ENCODE assay signal across 11 cellular contexts in genomic region chr17:59669411-59669810, GRCh38. TPM values are rescaled to one million over a fixed set of nuclear protein-coding genes. Genes with fewer than 3 reads are reported as not detected.
A peak's percentile ranks its signal among the peaks of the same experiment; 100 is the strongest.
DNase-seq lines count a peak whose midpoint lies in the region; ATAC-seq, FAIRE-seq and TF ChIP-seq lines count a peak whose summit lies in the region.
"Had no signal": no experiment of that assay in that cellular context is flagged by ENCODE, and none has a peak within 500 bp of the region (broad histone marks: within the 10 kb centered on the region; RNA-seq: fewer than 3 reads in every experiment).

No MANE protein-coding gene starts in this region.

- H3K9ac ChIP-seq in HepG2 (ENCODE audit: insufficient read depth, low read depth, low read length), result no peak overlapping the region
- no peak overlapping the region for H3K9ac ChIP-seq in kidney (ENCODE audit: low read length in 2 of 2)

- H3K27me3 ChIP-seq in HepG2 (ENCODE audit: control insufficient read depth in 1 of 2, insufficient read depth in 2 of 2, low read length in 2 of 2), result no peaks in the 10 kb centered on the region
- no peaks in the 10 kb centered on the region for H3K27me3 ChIP-seq in right lobe of liver
- H3K27me3 ChIP-seq in SJSA1 (replicated peaks), result no peaks in the 10 kb centered on the region
- no peaks in the 10 kb centered on the region for H3K27me3 ChIP-seq in upper lobe of right lung
- no peaks in the 10 kb centered on the region for H3K27me3 ChIP-seq in MG63

- ATAC-seq in HepG2 (peak; percentile 25; the same call in 1 of the 3 replicates), right lobe of liver (no peak), upper lobe of right lung (no peak)

- no peak overlapping the region for H3K4me2 ChIP-seq in HepG2 (ENCODE audit: low read depth, low read length)

- no peak overlapping the region for H3K4me3 ChIP-seq in HepG2 (replicated peaks in 1 of 3; ENCODE audit: insufficient read depth in 1 of 3, low read depth in 2 of 3, low read length in 3 of 3)
- H3K4me3 ChIP-seq in right lobe of liver, result no peak overlapping the region
- H3K4me3 ChIP-seq in SJSA1, result no peak overlapping the region
- H3K4me3 ChIP-seq in kidney (ENCODE audit: low read length in 2 of 2), result peak overlapping the region in 1 of 2 donors; percentile 16
- no peak overlapping the region for H3K4me3 ChIP-seq in upper lobe of right lung
- no peak overlapping the region for H3K4me3 ChIP-seq in MG63

- POLR2A ChIA-PET in HepG2 (lab: Yijun Ruan, JAX), result no interaction called here

- peaks cover 2% of the 10 kb centered on the region for H3K79me2 ChIP-seq in HepG2 (ENCODE audit: insufficient read depth, low read length)

- TF ChIP-seq CTCF in HepG2 (CRISPR knock-in tag; IDR thresholded peaks at IDR 0.05), result no peak
- no peak for TF ChIP-seq CTCF in right lobe of liver (IDR thresholded peaks at IDR 0.05)
- no peak for TF ChIP-seq CTCF in kidney (IDR thresholded peaks at IDR 0.05; ENCODE audit: borderline replicate concordance, extremely low read depth, insufficient read depth)
- TF ChIP-seq CTCF in upper lobe of right lung (IDR thresholded peaks at IDR 0.05), result no peak

- TF ChIP-seq POLR2A in HepG2 (IDR thresholded peaks at IDR 0.05; ENCODE audit: insufficient read depth in 1 of 2, low read depth in 2 of 2, low read length in 2 of 2), result no peak
- TF ChIP-seq POLR2A in right lobe of liver (IDR thresholded peaks at IDR 0.05), result no peak

- CTCF ChIA-PET in HepG2 (lab: Yijun Ruan, JAX; ENCODE audit: low intra/inter-chr PET ratio, low total read pairs), result no interaction called here

- FAIRE-seq in HepG2 (lab: Jason Lieb, UNC), result no peak
- FAIRE-seq in kidney (lab: Jason Lieb, UNC), result peak; percentile 92

- no peak overlapping the region for H3K27ac ChIP-seq in HepG2 (ENCODE audit: extremely low read length, insufficient read depth, low read length)
- no peak overlapping the region for H3K27ac ChIP-seq in right lobe of liver
- H3K27ac ChIP-seq in SJSA1, result peak overlapping the region; percentile 87
- peak overlapping the region; percentile 20 to 85 for H3K27ac ChIP-seq in kidney (ENCODE audit: low read depth in 2 of 2, low read length in 2 of 2)
- peak overlapping the region; percentile 26 for H3K27ac ChIP-seq in upper lobe of right lung

- intact Hi-C loops in HepG2 (cut with micrococcal nuclease; ENCODE audit: unreplicated experiment) (no loop called here), right lobe of liver (cut with DNase I) (no loop called here), kidney (cut with DNase I) (no loop called here), upper lobe of right lung (cut with DNase I) (no loop called here)

- no peak for DNase-seq in HepG2 (ENCODE audit: low spot score)
- DNase-seq in right lobe of liver, result no peak
- no peak for DNase-seq in SJSA1 (ENCODE audit: low read depth in 1 of 2, low spot score in 2 of 2)
- no peak for DNase-seq in kidney
- DNase-seq in upper lobe of right lung, result no peak
- no peak for DNase-seq in MG63
- no peak for DNase-seq in mucosa of gallbladder (ENCODE audit: low spot score)
- no peak for DNase-seq in epidermal melanocyte (ENCODE audit: insufficient read length, low spot score)
- DNase-seq: activated CD4-positive, alpha-beta T cell treated with anti-CD3 and anti-CD28 coated beads, Interleukin-2, amount 50 U/mL, for 48 hours; NCI-H2227 treated with DMSO at 0.1 percent for 48 hours; stimulated activated CD8-positive, alpha-beta memory T cell treated with anti-CD3 and anti-CD28 coated beads, Interleukin-4, amount 100 ng/mL, for 48 hours had no signal

- H2AFZ ChIP-seq in HepG2 (ENCODE audit: low read length), result no peak overlapping the region

- peaks cover 32 to 88% of the 10 kb centered on the region in 2 experiments for H3K36me3 ChIP-seq in HepG2 (replicated peaks in 1 of 2; ENCODE audit: control insufficient read depth in 1 of 2, insufficient read depth in 2 of 2, low read length in 2 of 2)
- H3K36me3 ChIP-seq in right lobe of liver, result peaks cover 0 to 98% (median 34%) of the 10 kb centered on the region in 4 donors
- H3K36me3 ChIP-seq in SJSA1, result peaks cover 89% of the 10 kb centered on the region
- H3K36me3 ChIP-seq in kidney (ENCODE audit: control insufficient read depth in 1 of 2, insufficient read depth in 2 of 2, low read length in 2 of 2), result peaks cover 20 to 36% of the 10 kb centered on the region in 2 donors
- H3K36me3 ChIP-seq in upper lobe of right lung, result peaks cover 99% of the 10 kb centered on the region
- peaks cover 90% of the 10 kb centered on the region for H3K36me3 ChIP-seq in MG63

- no peak for TF ChIP-seq RAD21 in HepG2 (CRISPR knock-in tag; IDR thresholded peaks at IDR 0.05)

- in situ Hi-C loops in HepG2 (cut with HindIII; ENCODE audit: extremely low pct_ligation_motif_present, low pct_unique_long_range_greater_than_20kb), result no loop called here

- 82% methylated on average over 1 of the region's 1 CpG for WGBS in HepG2 (ENCODE audit: low lambda C conversion rate)
- WGBS in right lobe of liver (ENCODE audit: insufficient coverage, low coverage, low lambda C conversion rate, missing lambda C conversion rate), result 45% methylated on average over 1 of the region's 1 CpG

- no TSS peak for BruUV-seq in HepG2 (replicated peaks; lab: Mats Ljungman, UMichigan)

- H3K9me3 ChIP-seq in HepG2 (ENCODE audit: low read length) (no peaks in the 10 kb centered on the region), right lobe of liver (no peaks in the 10 kb centered on the region), SJSA1 (replicated peaks) (no peaks in the 10 kb centered on the region), kidney (ENCODE audit: control insufficient read depth in 1 of 2, low read length in 2 of 2) (no peaks in the 10 kb centered on the region), upper lobe of right lung (no peaks in the 10 kb centered on the region), MG63 (no peaks in the 10 kb centered on the region)

- H3K4me1 ChIP-seq in HepG2 (ENCODE audit: insufficient read depth, low read length), result peaks cover 14% of the 10 kb centered on the region
- peaks cover 0 to 7% (median 0%) of the 10 kb centered on the region in 4 donors for H3K4me1 ChIP-seq in right lobe of liver
- H3K4me1 ChIP-seq in SJSA1 (replicated peaks), result peaks cover 51% of the 10 kb centered on the region
- H3K4me1 ChIP-seq in kidney (ENCODE audit: control insufficient read depth in 1 of 2, insufficient read depth in 1 of 2, low read depth in 1 of 2, low read length in 2 of 2), result peaks cover 11 to 34% of the 10 kb centered on the region in 2 donors
- H3K4me1 ChIP-seq in upper lobe of right lung, result peaks cover 20% of the 10 kb centered on the region

- 0 out of 2 replicates have a peak, but pooled peaks cover 3% of the 10 kb centered on the region for H4K20me1 ChIP-seq in HepG2 (ENCODE audit: insufficient read depth, low read length)

- TF ChIP-seq EP300 in HepG2 (IDR thresholded peaks at IDR 0.05; ENCODE audit: low read depth in 2 of 2, low read length in 2 of 2) (no peak), HepG2 (CRISPR knock-in tag; IDR thresholded peaks at IDR 0.05; ENCODE audit: borderline replicate concordance) (no peak)

RNA-seq across cellular contexts. Expression of gene PTRH2, which starts 37.8 kb away (rescaled TPM):
- total RNA-seq in HepG2 (2016; rRNA removed; fragmentation: Illumina TruSeq; extraction: Trizol) (48.7 and 67.7 TPM in 2 replicates), right lobe of liver (10 to 100 TPM; 13.1 to 50.8 (median 19.7) TPM), kidney (17.3 TPM), upper lobe of right lung (19.6 TPM), mucosa of gallbladder (17.2 TPM)
- total RNA-seq in HepG2 (2016; cell fraction: cytosol; rRNA removed; fragmentation: Illumina TruSeq; extraction: Trizol; ENCODE audit: low read depth), result 24.5 and 30.9 TPM in 2 replicates
- total RNA-seq in HepG2 (2016; cell fraction: insoluble cytoplasmic fraction; rRNA removed; fragmentation: Illumina TruSeq; extraction: Trizol), result 43.2 and 68.2 TPM in 2 replicates
- total RNA-seq in HepG2 (2016; cell fraction: membrane; rRNA removed; fragmentation: Illumina TruSeq; extraction: Trizol), result 26.1 and 28.8 TPM in 2 replicates
- total RNA-seq in HepG2 (2016; cell fraction: nucleus; rRNA removed; fragmentation: Illumina TruSeq; extraction: Trizol), result 57.2 and 59.6 TPM in 2 replicates
- polyA plus RNA-seq in HepG2 (2011; rRNA removed) (73.6 and 83.3 TPM in 2 replicates), kidney (ENCODE audit: insufficient read depth, low read depth, low replicate concordance) (27.6 TPM)
- 52.4 and 80.1 TPM in 2 replicates for polyA plus RNA-seq in HepG2 (2011; cell fraction: cytosol; rRNA removed)
- 24.3 and 32.5 TPM in 2 replicates for polyA plus RNA-seq in HepG2 (2011; cell fraction: nucleus; rRNA removed)
- 61.8 and 70.1 TPM in 2 replicates for polyA plus RNA-seq in HepG2 (2012)
- polyA plus RNA-seq in HepG2 (2016; cell fraction: cytosol; fragmentation: Illumina TruSeq; extraction: Trizol; ENCODE audit: low read depth), result 19.3 and 20.0 TPM in 2 replicates
- 49.4 and 52.0 TPM in 2 replicates for polyA plus RNA-seq in HepG2 (2016; cell fraction: insoluble cytoplasmic fraction; fragmentation: Illumina TruSeq; extraction: Trizol; ENCODE audit: low read depth)
- polyA plus RNA-seq in HepG2 (2016; cell fraction: membrane; fragmentation: Illumina TruSeq; extraction: Trizol; ENCODE audit: low read depth), result 19.4 and 21.2 TPM in 2 replicates
- polyA plus RNA-seq in HepG2 (2016; cell fraction: nucleus; fragmentation: Illumina TruSeq; extraction: Trizol; ENCODE audit: insufficient read depth, low read depth), result 111 and 117 TPM in 2 replicates
- 40.8 and 45.5 TPM in 2 replicates for polyA minus RNA-seq in HepG2 (2011; rRNA and poly(A)+ RNA removed; ENCODE audit: low replicate concordance)
- polyA minus RNA-seq in HepG2 (2011; cell fraction: cytosol; rRNA and poly(A)+ RNA removed), result 17.2 and 20.3 TPM in 2 replicates
- 31.4 and 37.7 TPM in 2 replicates for polyA minus RNA-seq in HepG2 (2011; cell fraction: nucleus; rRNA and poly(A)+ RNA removed)
- 40.5 and 45.3 TPM in 2 replicates for total RNA-seq in SJSA1 (2014; rRNA removed; shearing (Covaris generic))
- total RNA-seq in MG63 (2014; rRNA removed; shearing (Covaris generic); ENCODE audit: low replicate concordance), result 38.1 and 40.6 TPM in 2 replicates

RNA-seq across cellular contexts. Expression of gene VMP1, which starts 38.0 kb away (rescaled TPM):
- total RNA-seq in HepG2 (2016; rRNA removed; fragmentation: Illumina TruSeq; extraction: Trizol), result 80.3 and 186 TPM in 2 replicates
- 81.7 and 81.9 TPM in 2 replicates for total RNA-seq in HepG2 (2016; cell fraction: cytosol; rRNA removed; fragmentation: Illumina TruSeq; extraction: Trizol; ENCODE audit: low read depth)
- 87.6 and 200 TPM in 2 replicates for total RNA-seq in HepG2 (2016; cell fraction: insoluble cytoplasmic fraction; rRNA removed; fragmentation: Illumina TruSeq; extraction: Trizol)
- total RNA-seq in HepG2 (2016; cell fraction: membrane; rRNA removed; fragmentation: Illumina TruSeq; extraction: Trizol), result 64.7 and 72.7 TPM in 2 replicates
- total RNA-seq in HepG2 (2016; cell fraction: nucleus; rRNA removed; fragmentation: Illumina TruSeq; extraction: Trizol), result 414 and 436 TPM in 2 replicates
- polyA plus RNA-seq in HepG2 (2011; rRNA removed), result 262 and 271 TPM in 2 replicates
- polyA plus RNA-seq in HepG2 (2011; cell fraction: cytosol; rRNA removed), result 66.8 and 107 TPM in 2 replicates
- 244 and 352 TPM in 2 replicates for polyA plus RNA-seq in HepG2 (2011; cell fraction: nucleus; rRNA removed)
- polyA plus RNA-seq in HepG2 (2012), result 151 and 169 TPM in 2 replicates
- 21.0 and 21.9 TPM in 2 replicates for polyA plus RNA-seq in HepG2 (2016; cell fraction: cytosol; fragmentation: Illumina TruSeq; extraction: Trizol; ENCODE audit: low read depth)
- polyA plus RNA-seq in HepG2 (2016; cell fraction: insoluble cytoplasmic fraction; fragmentation: Illumina TruSeq; extraction: Trizol; ENCODE audit: low read depth), result 78.4 and 81.5 TPM in 2 replicates
- 34.4 and 38.6 TPM in 2 replicates for polyA plus RNA-seq in HepG2 (2016; cell fraction: membrane; fragmentation: Illumina TruSeq; extraction: Trizol; ENCODE audit: low read depth)
- 277 and 292 TPM in 2 replicates for polyA plus RNA-seq in HepG2 (2016; cell fraction: nucleus; fragmentation: Illumina TruSeq; extraction: Trizol; ENCODE audit: insufficient read depth, low read depth)
- polyA minus RNA-seq in HepG2 (2011; rRNA and poly(A)+ RNA removed; ENCODE audit: low replicate concordance), result 294 and 406 TPM in 2 replicates
- polyA minus RNA-seq in HepG2 (2011; cell fraction: cytosol; rRNA and poly(A)+ RNA removed), result 134 and 182 TPM in 2 replicates
- 788 and 1,143 TPM in 2 replicates for polyA minus RNA-seq in HepG2 (2011; cell fraction: nucleus; rRNA and poly(A)+ RNA removed)
- total RNA-seq in right lobe of liver, result 100 to 1,000 TPM in 4 of 6 experiments, 10 to 100 TPM in 2; 56.9 to 247 (median 160) TPM
- total RNA-seq in SJSA1 (2014; rRNA removed; shearing (Covaris generic)), result 203 and 228 TPM in 2 replicates
- total RNA-seq in kidney, result 338 TPM
- 96.4 TPM for polyA plus RNA-seq in kidney (ENCODE audit: insufficient read depth, low read depth, low replicate concordance)
- 169 TPM for total RNA-seq in upper lobe of right lung
- 161 and 190 TPM in 2 replicates for total RNA-seq in MG63 (2014; rRNA removed; shearing (Covaris generic); ENCODE audit: low replicate concordance)
- 167 TPM for total RNA-seq in mucosa of gallbladder

RNA-seq across cellular contexts. Expression of gene CLTC, which starts 49.7 kb away (rescaled TPM):
- total RNA-seq in HepG2 (2016; rRNA removed; fragmentation: Illumina TruSeq; extraction: Trizol) (283 and 643 TPM in 2 replicates), right lobe of liver (100 to 1,000 TPM; 120 to 232 (median 142) TPM), kidney (259 TPM), upper lobe of right lung (210 TPM), mucosa of gallbladder (246 TPM)
- total RNA-seq in HepG2 (2016; cell fraction: cytosol; rRNA removed; fragmentation: Illumina TruSeq; extraction: Trizol; ENCODE audit: low read depth), result 19.6 and 21.0 TPM in 2 replicates
- total RNA-seq in HepG2 (2016; cell fraction: insoluble cytoplasmic fraction; rRNA removed; fragmentation: Illumina TruSeq; extraction: Trizol), result 267 and 594 TPM in 2 replicates
- total RNA-seq in HepG2 (2016; cell fraction: membrane; rRNA removed; fragmentation: Illumina TruSeq; extraction: Trizol), result 63.1 and 72.1 TPM in 2 replicates
- 282 and 292 TPM in 2 replicates for total RNA-seq in HepG2 (2016; cell fraction: nucleus; rRNA removed; fragmentation: Illumina TruSeq; extraction: Trizol)
- polyA plus RNA-seq in HepG2 (2011; rRNA removed) (110 and 134 TPM in 2 replicates), kidney (ENCODE audit: insufficient read depth, low read depth, low replicate concordance) (213 TPM)
- polyA plus RNA-seq in HepG2 (2011; cell fraction: cytosol; rRNA removed), result 125 and 195 TPM in 2 replicates
- polyA plus RNA-seq in HepG2 (2011; cell fraction: nucleus; rRNA removed), result 64.1 and 73.6 TPM in 2 replicates
- polyA plus RNA-seq in HepG2 (2012), result 126 and 165 TPM in 2 replicates
- polyA plus RNA-seq in HepG2 (2016; cell fraction: cytosol; fragmentation: Illumina TruSeq; extraction: Trizol; ENCODE audit: low read depth), result 9.6 and 11.7 TPM in 2 replicates
- 350 and 354 TPM in 2 replicates for polyA plus RNA-seq in HepG2 (2016; cell fraction: insoluble cytoplasmic fraction; fragmentation: Illumina TruSeq; extraction: Trizol; ENCODE audit: low read depth)
- 37.1 and 44.2 TPM in 2 replicates for polyA plus RNA-seq in HepG2 (2016; cell fraction: membrane; fragmentation: Illumina TruSeq; extraction: Trizol; ENCODE audit: low read depth)
- 217 and 222 TPM in 2 replicates for polyA plus RNA-seq in HepG2 (2016; cell fraction: nucleus; fragmentation: Illumina TruSeq; extraction: Trizol; ENCODE audit: insufficient read depth, low read depth)
- 363 and 456 TPM in 2 replicates for polyA minus RNA-seq in HepG2 (2011; rRNA and poly(A)+ RNA removed; ENCODE audit: low replicate concordance)
- 307 and 353 TPM in 2 replicates for polyA minus RNA-seq in HepG2 (2011; cell fraction: cytosol; rRNA and poly(A)+ RNA removed)
- polyA minus RNA-seq in HepG2 (2011; cell fraction: nucleus; rRNA and poly(A)+ RNA removed), result 208 and 274 TPM in 2 replicates
- total RNA-seq in SJSA1 (2014; rRNA removed; shearing (Covaris generic)), result 515 and 555 TPM in 2 replicates
- total RNA-seq in MG63 (2014; rRNA removed; shearing (Covaris generic); ENCODE audit: low replicate concordance), result 235 and 287 TPM in 2 replicates

Comparison
In these comparisons a context has a peak if more than half of its experiments do, and no peak if none do; other contexts are left out.
1. H3K27ac ChIP-seq: peak in SJSA1 (single experiment), kidney (2 of 2) and upper lobe of right lung (single experiment); none in HepG2 (single experiment) and right lobe of liver (0 of 3).